8 cellular contexts compared by ENCODE assay signal in the genomic region with DNA sequence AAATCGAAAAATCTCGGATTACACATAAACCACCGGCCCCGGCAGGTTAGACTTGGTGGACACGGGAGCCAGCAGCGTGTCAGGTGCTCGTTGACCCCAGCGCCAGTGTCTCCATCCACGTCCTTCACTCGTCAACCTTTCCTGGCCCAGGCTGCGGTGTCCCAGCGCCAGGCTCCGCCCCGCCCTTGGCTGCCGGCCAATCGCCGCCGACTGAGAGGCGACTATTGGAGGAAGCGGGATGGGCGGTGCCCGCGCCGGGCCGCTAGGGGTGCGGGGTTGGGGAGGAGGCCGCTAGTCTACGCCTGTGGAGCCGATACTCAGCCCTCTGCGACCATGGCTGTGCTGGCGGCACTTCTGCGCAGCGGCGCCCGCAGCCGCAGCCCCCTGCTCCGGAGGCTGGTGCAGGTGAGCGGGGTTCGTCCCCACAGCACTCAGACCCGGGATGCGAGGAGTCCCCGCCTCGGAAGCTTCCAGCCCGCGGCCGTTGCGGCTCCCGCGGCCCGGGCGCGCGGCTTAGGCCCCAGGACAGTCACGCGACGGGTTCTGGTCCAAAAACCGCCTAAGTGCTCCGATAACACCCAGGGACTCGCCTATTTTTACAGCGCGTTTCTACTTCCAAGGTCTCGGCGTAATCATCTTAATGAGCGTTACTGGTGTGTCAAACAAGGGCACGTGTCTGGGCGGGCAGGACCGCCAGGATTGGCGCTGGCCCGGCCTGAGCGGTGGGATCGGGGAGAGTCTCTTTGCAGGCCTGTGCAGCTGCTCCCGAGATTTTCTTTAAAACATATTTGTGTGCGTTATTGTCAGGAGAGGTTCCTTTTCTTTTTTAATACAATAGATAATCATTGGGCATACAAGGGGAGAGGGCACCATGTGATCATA. TPM values are rescaled to one million over a fixed set of nuclear protein-coding genes. Genes with fewer than 3 reads are reported as not detected.
DNase-seq lines count a peak whose midpoint lies in the region; TF ChIP-seq lines count a peak whose summit lies in the region.

A gene (plus strand): TSS at position 294 of the 882 bp plus-strand sequence. CDS start 40 bp downstream, at position 334.

- TF ChIP-seq CTCF in GM06990 (IDR thresholded peaks at IDR 0.05; ENCODE audit: insufficient read depth, low read length, poor library complexity, severe bottlenecking), result peak; percentile 26
- peak; percentile 7 for TF ChIP-seq CTCF in HFF-Myc (IDR thresholded peaks at IDR 0.05; ENCODE audit: low read depth, low read length, missing control alignments)

- no peaks in the 10 kb centered on the region for H3K9me3 Mint-ChIP-seq in activated naive CD4-positive, alpha-beta T cell treated with anti-CD3 and anti-CD28 coated beads, Interleukin-2, amount 10 ng/mL, durations not matched to agents 7 days and 5 days

- peak within 1 kb of the TSS; percentile 82 for H3K4me3 Mint-ChIP-seq in activated naive CD4-positive, alpha-beta T cell treated with anti-CD3 and anti-CD28 coated beads, Interleukin-2, amount 10 ng/mL, durations not matched to agents 7 days and 5 days

- peak within 1 kb of the TSS; percentile 86 for H3K4me3 ChIP-seq in GM06990 (replicated peaks; ENCODE audit: low read depth, low read length)
- H3K4me3 ChIP-seq in HFF-Myc (replicated peaks; ENCODE audit: low read depth, low read length), result peak within 1 kb of the TSS; percentile 60

- peak within 1 kb of the TSS; percentile 75 for H3K27ac ChIP-seq in temporal lobe (ENCODE audit: low read depth, low read length)

- H3K27ac Mint-ChIP-seq in activated naive CD4-positive, alpha-beta T cell treated with anti-CD3 and anti-CD28 coated beads, Interleukin-2, amount 10 ng/mL, durations not matched to agents 7 days and 5 days, result peak within 1 kb of the TSS; percentile 77

- no peaks in the 10 kb centered on the region for H3K36me3 ChIP-seq in GM06990 (ENCODE audit: control insufficient read depth, insufficient read depth, low read length)

- CTCF ChIA-PET in activated naive CD4-positive, alpha-beta T cell treated with anti-CD3 and anti-CD28 coated beads, Interleukin-2, amount 10 ng/mL, durations not matched to agents 7 days and 5 days (lab: Charles Lee), result interaction anchor here (1.6 to 6.2 kb wide), 4 partner anchors 9 to 531 kb away, joined by 4 to 91 read pairs (median 12); a partner anchor contains a TSS

- DNase-seq in GM06990 (ENCODE audit: extremely low read depth, insufficient read length) (peak; percentile 98), HFF-Myc (ENCODE audit: extremely low read depth, low read depth) (peak; percentile 59), NAMALWA (ENCODE audit: low spot score) (peak; percentile 95), SK-N-DZ (ENCODE audit: low spot score) (peak; percentile 83), germinal center (ENCODE audit: low spot score) (peak; percentile 92), occipital lobe (lab: John Stamatoyannopoulos, UW) (peak; percentile 94)
- peak; percentile 97 for DNase-seq in activated naive CD4-positive, alpha-beta T cell treated with anti-CD3 and anti-CD28 coated beads, Interleukin-2, amount 10 ng/mL, durations not matched to agents 7 days and 5 days

- H3K27me3 ChIP-seq in GM06990 (replicated peaks; ENCODE audit: control insufficient read depth, insufficient read depth, low read length), result no peaks in the 10 kb centered on the region

- peaks cover 49% of the 10 kb centered on the region for H3K4me1 Mint-ChIP-seq in activated naive CD4-positive, alpha-beta T cell treated with anti-CD3 and anti-CD28 coated beads, Interleukin-2, amount 10 ng/mL, durations not matched to agents 7 days and 5 days

- H3K36me3 Mint-ChIP-seq in activated naive CD4-positive, alpha-beta T cell treated with anti-CD3 and anti-CD28 coated beads, Interleukin-2, amount 10 ng/mL, durations not matched to agents 7 days and 5 days, result peaks cover 17% of the 10 kb centered on the region

- no peaks in the 10 kb centered on the region for H3K27me3 Mint-ChIP-seq in activated naive CD4-positive, alpha-beta T cell treated with anti-CD3 and anti-CD28 coated beads, Interleukin-2, amount 10 ng/mL, durations not matched to agents 7 days and 5 days

RNA-seq across cellular contexts. Expression of the gene that starts here (rescaled TPM):
- polyA plus RNA-seq in SK-N-DZ (2014; cell fraction: cytosol; rRNA removed), result 95.0 and 104 TPM in 2 replicates
- 47.5 and 60.0 TPM in 2 replicates for polyA plus RNA-seq in SK-N-DZ (2014; cell fraction: nucleus; rRNA removed)
- total RNA-seq in occipital lobe (110 TPM), temporal lobe (106 TPM)

Comparison
In these comparisons a context has a peak if more than half of its experiments do, and no peak if none do; other contexts are left out.
1. Peak in every context shown above with its lines: DNase-seq, H3K4me3 ChIP-seq and H3K27ac ChIP-seq.